ENCODE assay signal across 1 cellular context in the genomic region with DNA sequence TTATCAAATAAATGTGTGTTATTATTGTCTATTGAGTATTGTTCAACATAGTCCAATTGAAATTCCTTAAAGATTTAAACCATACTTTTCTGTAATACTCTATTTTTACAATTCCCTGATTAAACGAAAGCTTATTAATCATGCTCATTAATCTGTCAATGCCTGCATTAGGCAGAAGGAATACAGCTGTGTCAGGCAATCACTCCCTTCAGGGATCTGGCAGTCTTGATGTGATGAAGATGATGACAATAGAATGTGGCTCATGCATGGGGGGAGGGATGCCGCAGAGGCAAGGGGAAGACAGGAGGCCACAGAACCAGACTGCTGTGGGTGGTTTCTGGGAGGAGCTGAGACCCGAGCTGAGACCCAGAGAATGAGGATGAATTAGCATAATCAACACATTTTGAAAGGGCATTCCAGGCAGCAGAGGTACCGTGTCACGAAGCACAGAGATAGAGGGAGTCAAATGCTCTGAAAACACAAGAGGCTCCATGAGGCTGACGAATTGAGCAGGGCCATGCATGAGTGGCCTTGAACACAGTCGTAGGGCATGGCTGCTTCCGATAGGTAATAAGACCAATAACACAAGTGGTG.
TF ChIP-seq lines count a peak whose summit lies in the region.

No MANE protein-coding gene starts in this region.

TF ChIP-seq in H1, 55 proteins besides CTCF, POLR2A, EP300 and RAD21 (continued from another document):
- TF ChIP-seq, protein P1, sequence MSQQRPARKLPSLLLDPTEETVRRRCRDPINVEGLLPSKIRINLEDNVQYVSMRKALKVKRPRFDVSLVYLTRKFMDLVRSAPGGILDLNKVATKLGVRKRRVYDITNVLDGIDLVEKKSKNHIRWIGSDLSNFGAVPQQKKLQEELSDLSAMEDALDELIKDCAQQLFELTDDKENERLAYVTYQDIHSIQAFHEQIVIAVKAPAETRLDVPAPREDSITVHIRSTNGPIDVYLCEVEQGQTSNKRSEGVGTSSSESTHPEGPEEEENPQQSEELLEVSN (IDR thresholded peaks at IDR 0.05) = no peak
- TF ChIP-seq BCL11A (IDR thresholded peaks at IDR 0.05; ENCODE audit: low read depth in 2 of 2, low read length in 2 of 2) = no peak
- TF ChIP-seq BACH1 (IDR thresholded peaks at IDR 0.05; ENCODE audit: low read length) = no peak
- no peak for TF ChIP-seq PHF8 (conservative IDR thresholded peaks at IDR 0.05; ENCODE audit: low read depth, low read length)
- no peak for TF ChIP-seq RXRA (IDR thresholded peaks at IDR 0.05; ENCODE audit: insufficient read depth, low read depth, low read length)
- no peak for TF ChIP-seq CBX5 (IDR thresholded peaks at IDR 0.05; ENCODE audit: low read depth, low read length)
- TF ChIP-seq KDM5A (IDR thresholded peaks at IDR 0.05; ENCODE audit: low read length) = no peak
- no peak for TF ChIP-seq ASH2L (IDR thresholded peaks at IDR 0.05; ENCODE audit: low read length)
- TF ChIP-seq SP1 (IDR thresholded peaks at IDR 0.05; ENCODE audit: low read depth, low read length) = no peak
- TF ChIP-seq CHD2 (IDR thresholded peaks at IDR 0.05; ENCODE audit: low read length) = no peak
